In genomic region chr17:18981642-18982424, GRCh38 we compare ENCODE assay signal across 9 cellular contexts. TPM values are rescaled to one million over a fixed set of nuclear protein-coding genes. Genes with fewer than 3 reads are reported as not detected.
DNase-seq lines count a peak whose midpoint lies in the region; TF ChIP-seq lines count a peak whose summit lies in the region.
"Had no signal": no experiment of that assay in that cellular context is flagged by ENCODE, and none has a peak within 500 bp of the region (broad histone marks: within the 10 kb centered on the region; RNA-seq: fewer than 3 reads in every experiment).

No MANE protein-coding gene starts in this region.

- 79 to 88% (median 82%) methylated on average over 15 to 30 of the region's 30 CpGs for WGBS in adrenal gland, 4 donors

- H3K36me3 Mint-ChIP-seq in endothelial cell (ENCODE audit: low read depth, unreplicated experiment), result no peaks in the 10 kb centered on the region

- no peak overlapping the region for H3K27ac Mint-ChIP-seq in endothelial cell (ENCODE audit: unreplicated experiment)

- DNase-seq in AG04450 (ENCODE audit: low read depth, low spot score), result no peak
- peak in 4 of 7 donors; percentile 31 to 39 (median 33) for DNase-seq in adrenal gland
- peak; percentile 67 to 73 for DNase-seq in lung microvascular endothelial cell (ENCODE audit: low read depth in 2 of 2)
- DNase-seq in globus pallidus (ENCODE audit: low spot score), result no peak
- no peak for DNase-seq in KG1 (lab: John Stamatoyannopoulos, UW)
- DNase-seq in NCI-H82 treated with DMSO at 0.1 percent for 48 hours (lab: John Stamatoyannopoulos, UW; ENCODE audit: unreplicated experiment), result no peak
- DNase-seq in endothelial cell (ENCODE audit: low spot score), result no peak

- CTCF ChIA-PET in AG04450 (lab: Charles Lee) (interaction anchor here (0.9 kb wide), 1 partner anchor 21 kb away, joined by 3 read pairs; no protein-coding TSS in a partner anchor), HEK293 (lab: Yijun Ruan, JAX) (interaction anchor here (0.6 to 2.7 kb wide), 5 partner anchors 19 to 356 kb away, joined by 3 to 11 read pairs (median 3); no protein-coding TSS in a partner anchor)

- no peaks in the 10 kb centered on the region for H3K27me3 ChIP-seq in AG04450 (ENCODE audit: control insufficient read depth, insufficient read depth, low read length)
- H3K27me3 ChIP-seq in adrenal gland, result no peaks in the 10 kb centered on the region

- TF ChIP-seq CTCF in AG04450 (IDR thresholded peaks at IDR 0.05; ENCODE audit: low read depth, low read length) (no peak), HEK293 (tag by site-specific recombination; IDR thresholded peaks at IDR 0.05) (no peak), adrenal gland (IDR thresholded peaks at IDR 0.05) (no peak), endothelial cell (IDR thresholded peaks at IDR 0.05; ENCODE audit: unreplicated experiment) (no peak)

- H3K4me1 ChIP-seq in HEK293 (ENCODE audit: control insufficient read depth, insufficient read depth, low read length), result peaks cover 11% of the 10 kb centered on the region
- H3K4me1 ChIP-seq in adrenal gland (replicated peaks in 1 of 2), result no peaks in the 10 kb centered on the region

- H3K4me3 Mint-ChIP-seq in endothelial cell (ENCODE audit: unreplicated experiment), result no peak overlapping the region

- H3K9me3 ChIP-seq in AG04450 (ENCODE audit: control insufficient read depth, insufficient read depth, low read length), result no peaks in the 10 kb centered on the region; the same call in 1 of the 2 replicates
- H3K9me3 ChIP-seq in HEK293 (ENCODE audit: control insufficient read depth, insufficient read depth, low read depth, low read length), result no peaks in the 10 kb centered on the region
- no peaks in the 10 kb centered on the region for H3K9me3 ChIP-seq in adrenal gland (replicated peaks in 1 of 3)

- H3K4me3 ChIP-seq in AG04450 (ENCODE audit: low read depth, low read length) (no peak overlapping the region), HEK293 (ENCODE audit: low read depth, low read length) (no peak overlapping the region), adrenal gland (no peak overlapping the region)

- POLR2A ChIA-PET in AG04450 (lab: Yijun Ruan, JAX), result no interaction called here
- POLR2A ChIA-PET in HEK293 (lab: Yijun Ruan, JAX), result interaction anchor here (1.5 to 1.8 kb wide), 2 partner anchors 10 to 20 kb away, joined by 3 to 7 read pairs; no protein-coding TSS in a partner anchor

- H3K36me3 ChIP-seq in HEK293 (ENCODE audit: control insufficient read depth in 2 of 2, insufficient read depth in 1 of 2, low read length in 2 of 2) (peaks cover 0 to 59% of the 10 kb centered on the region in 2 experiments; a peak in 1 of 3 replicates), adrenal gland (replicated peaks in 1 of 2) (no peaks in the 10 kb centered on the region)

- H3K27ac ChIP-seq in AG04450 (ENCODE audit: low read depth, low read length), result peak overlapping the region; percentile 85
- peak overlapping the region; percentile 76 for H3K27ac ChIP-seq in HEK293 (ENCODE audit: extremely low read depth, low read depth, low read length)
- no peak overlapping the region for H3K27ac ChIP-seq in adrenal gland

- TF ChIP-seq POLR2A in adrenal gland (IDR thresholded peaks at IDR 0.05), result no peak

- H3K27me3 Mint-ChIP-seq in endothelial cell (ENCODE audit: unreplicated experiment), result no peaks in the 10 kb centered on the region

- intact Hi-C loops in adrenal gland (cut with DNase I), result no loop called here

- H3K9me3 Mint-ChIP-seq in endothelial cell (ENCODE audit: unreplicated experiment), result no peaks in the 10 kb centered on the region

- no peaks in the 10 kb centered on the region for H3K4me1 Mint-ChIP-seq in endothelial cell (ENCODE audit: unreplicated experiment)

TF ChIP-seq in HEK293, 187 proteins besides CTCF, POLR2A, EP300 and RAD21 (continues in another document):
- TF ChIP-seq SP3 (tag by site-specific recombination; IDR thresholded peaks at IDR 0.05) (no peak), ZNF560 (tag by site-specific recombination; IDR thresholded peaks at IDR 0.05; ENCODE audit: borderline replicate concordance) (no peak), KLF1 (tag by site-specific recombination; IDR thresholded peaks at IDR 0.05) (no peak; the same call in 1 of the 2 replicates), ZNF292 (tag by site-specific recombination; IDR thresholded peaks at IDR 0.05; ENCODE audit: borderline replicate concordance, low read depth) (no peak), ZNF530 (tag by site-specific recombination; IDR thresholded peaks at IDR 0.05; ENCODE audit: low read depth) (no peak), AEBP2 (tag by site-specific recombination; IDR thresholded peaks at IDR 0.05; ENCODE audit: borderline replicate concordance) (no peak), ZNF677 (tag by site-specific recombination; IDR thresholded peaks at IDR 0.05) (no peak), ZBTB48 (tag by site-specific recombination; IDR thresholded peaks at IDR 0.05) (peak; percentile 56), ZNF830 (tag by site-specific recombination; IDR thresholded peaks at IDR 0.05; ENCODE audit: low read depth) (no peak), ZNF510 (tag by site-specific recombination; IDR thresholded peaks at IDR 0.05; ENCODE audit: insufficient replicate concordance) (no peak), ZNF391 (tag by site-specific recombination; IDR thresholded peaks at IDR 0.05; ENCODE audit: borderline replicate concordance, low read depth) (no peak), ZNF133 (tag by site-specific recombination; IDR thresholded peaks at IDR 0.05) (no peak), KLF8 (tag by site-specific recombination; IDR thresholded peaks at IDR 0.05) (no peak; the same call in 1 of the 2 replicates), ZNF670 (tag by site-specific recombination; IDR thresholded peaks at IDR 0.05; ENCODE audit: low read depth) (no peak), ZNF449 (tag by site-specific recombination; IDR thresholded peaks at IDR 0.05) (peak; percentile 90), ZNF610 (tag by site-specific recombination; IDR thresholded peaks at IDR 0.05; ENCODE audit: borderline replicate concordance) (no peak), ZNF792 (tag by site-specific recombination; IDR thresholded peaks at IDR 0.05) (no peak), ZNF629 (tag by site-specific recombination; IDR thresholded peaks at IDR 0.05) (peak; percentile 62), ZNF169 (tag by site-specific recombination; IDR thresholded peaks at IDR 0.05) (no peak)
- TF ChIP-seq, protein P1, sequence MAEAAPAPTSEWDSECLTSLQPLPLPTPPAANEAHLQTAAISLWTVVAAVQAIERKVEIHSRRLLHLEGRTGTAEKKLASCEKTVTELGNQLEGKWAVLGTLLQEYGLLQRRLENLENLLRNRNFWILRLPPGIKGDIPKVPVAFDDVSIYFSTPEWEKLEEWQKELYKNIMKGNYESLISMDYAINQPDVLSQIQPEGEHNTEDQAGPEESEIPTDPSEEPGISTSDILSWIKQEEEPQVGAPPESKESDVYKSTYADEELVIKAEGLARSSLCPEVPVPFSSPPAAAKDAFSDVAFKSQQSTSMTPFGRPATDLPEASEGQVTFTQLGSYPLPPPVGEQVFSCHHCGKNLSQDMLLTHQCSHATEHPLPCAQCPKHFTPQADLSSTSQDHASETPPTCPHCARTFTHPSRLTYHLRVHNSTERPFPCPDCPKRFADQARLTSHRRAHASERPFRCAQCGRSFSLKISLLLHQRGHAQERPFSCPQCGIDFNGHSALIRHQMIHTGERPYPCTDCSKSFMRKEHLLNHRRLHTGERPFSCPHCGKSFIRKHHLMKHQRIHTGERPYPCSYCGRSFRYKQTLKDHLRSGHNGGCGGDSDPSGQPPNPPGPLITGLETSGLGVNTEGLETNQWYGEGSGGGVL (tag by site-specific recombination; IDR thresholded peaks at IDR 0.05), result no peak; the same call in 1 of the 2 replicates

RNA-seq across cellular contexts. Expression of gene FAM83G, which starts 22.7 kb away (rescaled TPM):
- polyA plus RNA-seq in AG04450 (2011; rRNA removed) (4.8 and 6.1 TPM in 2 replicates), adrenal gland (1 to 10 TPM; 1.8 to 3.5 (median 2.5) TPM)
- 8.1 and 9.0 TPM in 2 replicates for polyA minus RNA-seq in AG04450 (2011; rRNA and poly(A)+ RNA removed)
- total RNA-seq in adrenal gland (1 to 10 TPM; 2.6 to 7.3 (median 4.6) TPM), lung microvascular endothelial cell (5.7 and 8.1 TPM in 2 replicates), endothelial cell (ENCODE audit: unreplicated experiment) (1.6 TPM)

RNA-seq across cellular contexts. Expression of gene SLC5A10, which starts 29.9 kb away (rescaled TPM):
- polyA plus RNA-seq in AG04450 (2011; rRNA removed) (not detected in 2 replicates), adrenal gland (under 1 TPM in 2 of 3 donors, not detected in 1; 0.20 to 0.24 TPM)
- polyA minus RNA-seq in AG04450 (2011; rRNA and poly(A)+ RNA removed), result 0.05 TPM in 1 of 2 replicates, not detected in the other
- total RNA-seq in adrenal gland (under 1 TPM in 1 of 8 donors, not detected in 7; 0.16 TPM), lung microvascular endothelial cell (not detected in 2 replicates), endothelial cell (ENCODE audit: unreplicated experiment) (0.08 TPM)
- total RNA-seq: activated CD8-positive, alpha-beta memory T cell treated with anti-CD3 and anti-CD28 coated beads for 36 hours had no signal

Comparison
In these comparisons a context has a peak if more than half of its experiments do, and no peak if none do; other contexts are left out.
1. DNase-seq: peak in adrenal gland (4 of 7) and lung microvascular endothelial cell (2 of 2); none in AG04450 (single experiment), globus pallidus (single experiment), KG1 (single experiment), NCI-H82 treated with DMSO at 0.1 percent for 48 hours (single experiment) and endothelial cell (single experiment).
2. H3K27ac ChIP-seq: peak in AG04450 (single experiment) and HEK293 (single experiment); none in adrenal gland (0 of 5).